Comparison of ENCODE assay signal across 11 cellular contexts in genomic region chr12:125092872-125093680, GRCh38.
A peak's percentile ranks its signal among the peaks of the same experiment; 100 is the strongest.
DNase-seq lines count a peak whose midpoint lies in the region; ATAC-seq and TF ChIP-seq lines count a peak whose summit lies in the region.
"Had no signal": no experiment of that assay in that cellular context is flagged by ENCODE, and none has a peak within 500 bp of the region (broad histone marks: within the 10 kb centered on the region; RNA-seq: fewer than 3 reads in every experiment).

No MANE protein-coding gene starts in this region.

- H3K36me3 ChIP-seq in BLaER1 (peaks cover 66% of the 10 kb centered on the region), mucosa of stomach (ENCODE audit: control insufficient read depth, insufficient read depth, low read length) (no peaks in the 10 kb centered on the region)

- ATAC-seq in GM19324 (IDR thresholded peaks at IDR 0.05; ENCODE audit: low FRiP score, unreplicated experiment), result no peak
- no peak for ATAC-seq in HG03565 (IDR thresholded peaks at IDR 0.05; ENCODE audit: unreplicated experiment)
- ATAC-seq in stimulated activated naive CD8-positive, alpha-beta T cell treated with anti-CD3 and anti-CD28 coated beads, Interleukin-15, Interleukin-2, amounts not matched to agents 100 U/mL and 50 U/mL, for 24 hours, result no peak
- ATAC-seq: effector memory CD8-positive, alpha-beta T cell had no signal

- no peak for TF ChIP-seq CTCF in fibroblast of pulmonary artery (IDR thresholded peaks at IDR 0.05; ENCODE audit: low read length, missing control alignments)

- peaks cover 8% of the 10 kb centered on the region; the same call in 1 of the 2 replicates for H4K20me1 ChIP-seq in BLaER1

- H3K4me2 ChIP-seq in BLaER1, result no peak overlapping the region
- H3K4me2 ChIP-seq: KMS-11 had no signal

- DNase-seq in NCI-H69 (lab: John Stamatoyannopoulos, UW) (peak; percentile 5), fibroblast of pulmonary artery (ENCODE audit: low read depth) (peak; percentile 24), NCI-H1048 (lab: John Stamatoyannopoulos, UW) (no peak)
- DNase-seq in stimulated activated naive CD8-positive, alpha-beta T cell treated with anti-CD3 and anti-CD28 coated beads, Interleukin-15, Interleukin-2, amounts not matched to agents 100 U/mL and 50 U/mL, for 24 hours, result no peak
- DNase-seq: effector memory CD8-positive, alpha-beta T cell; RPMI8226 had no signal

- H3K4me3 ChIP-seq in BLaER1 (no peak overlapping the region), fibroblast of pulmonary artery (replicated peaks; ENCODE audit: low read depth, low read length) (no peak overlapping the region), mucosa of stomach (ENCODE audit: low read length) (no peak overlapping the region)

- no peaks in the 10 kb centered on the region for H3K27me3 ChIP-seq in BLaER1
- H3K27me3 ChIP-seq in mucosa of stomach (ENCODE audit: control insufficient read depth, insufficient read depth, low read length), result no peaks in the 10 kb centered on the region

- no peak overlapping the region for H3K9ac ChIP-seq in BLaER1
- peak overlapping the region; percentile 61 for H3K9ac ChIP-seq in mucosa of stomach (ENCODE audit: low read length)
- H3K9ac ChIP-seq: KMS-11 had no signal

- H3K4me1 ChIP-seq in BLaER1 (peaks cover 53% of the 10 kb centered on the region), mucosa of stomach (ENCODE audit: control insufficient read depth, insufficient read depth, low read length) (peaks cover 64% of the 10 kb centered on the region)

- H3K27ac ChIP-seq in BLaER1, result peak overlapping the region; percentile 27; the same call in 1 of the 2 replicates
- H3K27ac ChIP-seq: KMS-11 had no signal

- H3K9me3 ChIP-seq in BLaER1 (no peaks in the 10 kb centered on the region), mucosa of stomach (ENCODE audit: control insufficient read depth, low read length) (no peaks in the 10 kb centered on the region)

Comparison
In these comparisons a context has a peak if more than half of its experiments do, and no peak if none do; other contexts are left out.
1. DNase-seq: peak in NCI-H69 (single experiment) and fibroblast of pulmonary artery (single experiment); none in NCI-H1048 (single experiment) and stimulated activated naive CD8-positive, alpha-beta T cell treated with anti-CD3 and anti-CD28 coated beads, Interleukin-15, Interleukin-2, amounts not matched to agents 100 U/mL and 50 U/mL, for 24 hours (single experiment).